In genomic region chr9:76676857-76677256, GRCh38 we compare ENCODE assay signal across 1 cellular context.
TF ChIP-seq lines count a peak whose summit lies in the region.

No MANE protein-coding gene starts in this region.

TF ChIP-seq in K562, 482 proteins besides CTCF, POLR2A, EP300 and RAD21 (continued from another document):
- TF ChIP-seq ZNF407 (IDR thresholded peaks at IDR 0.05; ENCODE audit: low read depth) (no peak), CEBPB (tag; IDR thresholded peaks at IDR 0.05) (peak; percentile 58)
